Comparison of ENCODE assay signal across 23 cellular contexts in the genomic region with DNA sequence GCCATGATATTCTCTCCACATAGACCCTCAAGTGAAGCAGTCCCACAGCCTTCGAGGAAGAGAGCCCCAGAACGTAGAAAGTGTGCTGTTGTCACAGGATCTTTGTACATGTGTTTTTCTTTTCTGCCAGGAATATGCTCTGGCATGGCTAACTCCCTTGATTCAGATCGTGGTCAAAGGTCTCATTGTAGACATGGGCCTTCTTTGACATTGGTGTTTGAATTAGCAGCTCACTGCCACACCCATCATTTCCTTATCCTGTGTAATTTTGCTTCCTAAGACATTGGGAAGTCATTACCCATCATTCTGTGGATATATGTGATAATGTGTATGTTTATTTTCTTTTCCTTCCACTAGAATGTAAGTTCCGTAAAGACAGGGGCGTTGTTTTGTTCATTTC. TPM values are rescaled to one million over a fixed set of nuclear protein-coding genes. Genes with fewer than 3 reads are reported as not detected.
DNase-seq lines count a peak whose midpoint lies in the region; ATAC-seq and TF ChIP-seq lines count a peak whose summit lies in the region.
"Had no signal": no experiment of that assay in that cellular context is flagged by ENCODE, and none has a peak within 500 bp of the region (broad histone marks: within the 10 kb centered on the region; RNA-seq: fewer than 3 reads in every experiment).

No MANE protein-coding gene starts in this region.

- no peak for TF ChIP-seq POLR2A in lower leg skin (IDR thresholded peaks at IDR 0.05)

- no peak for TF ChIP-seq CTCF in lower leg skin (IDR thresholded peaks at IDR 0.05)

- DNase-seq in T-helper 2 cell treated with Interferon-gamma antibody and Interleukin-4, amounts not matched to agents 5 μg/mL and 100 μg/mL, for 36 hours (ENCODE audit: low spot score), result no peak
- DNase-seq in T-helper 2 cell (no peak), lower leg skin (ENCODE audit: low spot score in 2 of 2) (no peak), activated gamma-delta T cell treated with Interleukin-2 at 50 U/mL for 16 hours (no peak), NCI-H2081 treated with DMSO at 0.1 percent for 48 hours (lab: John Stamatoyannopoulos, UW) (no peak)
- DNase-seq in effector memory CD8-positive, alpha-beta T cell, result no peak
- DNase-seq: 8988T; activated CD4-positive, alpha-beta T cell treated with anti-CD3 and anti-CD28 coated beads, Interleukin-2, amount 10 ng/mL, durations not matched to agents 24 days and 14 days; activated naive CD4-positive, alpha-beta T cell; CD8-positive, alpha-beta memory T cell; dermis blood vessel endothelial cell; left cardiac atrium; mesendoderm; naive B cell; NCI-H1092 treated with DMSO at 0.1 percent for 48 hours; NCI-H446; stimulated activated CD4-positive, alpha-beta T cell treated with anti-CD3 and anti-CD28 coated beads, Interleukin-4, amount 100 ng/mL, for 1 hour; stimulated activated naive CD4-positive, alpha-beta T cell treated with Interleukin-2 at 50 U/mL for 16 hours had no signal

- H3K36me3 Mint-ChIP-seq in T-helper 2 cell treated with Interferon-gamma antibody and Interleukin-4, amounts not matched to agents 5 μg/mL and 100 μg/mL, for 36 hours (ENCODE audit: low read depth), result peaks cover 75% of the 10 kb centered on the region
- H3K36me3 Mint-ChIP-seq in effector memory CD8-positive, alpha-beta T cell (ENCODE audit: insufficient read depth), result peaks cover 90% of the 10 kb centered on the region

- ATAC-seq in GM18870 (IDR thresholded peaks at IDR 0.05; ENCODE audit: unreplicated experiment) (peak; percentile 16), HG03025 (IDR thresholded peaks at IDR 0.05; ENCODE audit: low FRiP score, unreplicated experiment) (peak; percentile 4)
- ATAC-seq in effector memory CD8-positive, alpha-beta T cell (replicated peaks), result no peak
- ATAC-seq: left cardiac atrium had no signal

- 86 to 87% methylated on average over 5 of the region's 5 CpGs for WGBS in lower leg skin, 2 donors

- no peak overlapping the region for H3K4me3 ChIP-seq in lower leg skin (ENCODE audit: low read depth, poor library complexity, severe bottlenecking)
- H3K4me3 ChIP-seq: cardiac muscle cell, tibial nerve had no signal

- peak overlapping the region; percentile 24 for H3K27ac Mint-ChIP-seq in T-helper 2 cell treated with Interferon-gamma antibody and Interleukin-4, amounts not matched to agents 5 μg/mL and 100 μg/mL, for 36 hours
- peak overlapping the region; percentile 20 to 46 for H3K27ac Mint-ChIP-seq in effector memory CD8-positive, alpha-beta T cell

- H3K27me3 Mint-ChIP-seq in T-helper 2 cell treated with Interferon-gamma antibody and Interleukin-4, amounts not matched to agents 5 μg/mL and 100 μg/mL, for 36 hours (ENCODE audit: low read depth), result no peaks in the 10 kb centered on the region
- H3K27me3 Mint-ChIP-seq in effector memory CD8-positive, alpha-beta T cell, result no peaks in the 10 kb centered on the region
- H3K27me3 Mint-ChIP-seq: activated CD4-positive, alpha-beta T cell treated with anti-CD3 and anti-CD28 coated beads, Interleukin-2, amount 10 ng/mL, durations not matched to agents 24 days and 14 days; naive B cell had no signal

- no peak overlapping the region for H3K4me3 Mint-ChIP-seq in T-helper 2 cell treated with Interferon-gamma antibody and Interleukin-4, amounts not matched to agents 5 μg/mL and 100 μg/mL, for 36 hours
- H3K4me3 Mint-ChIP-seq in effector memory CD8-positive, alpha-beta T cell, result no peak overlapping the region
- H3K4me3 Mint-ChIP-seq: activated CD4-positive, alpha-beta T cell treated with anti-CD3 and anti-CD28 coated beads, Interleukin-2, amount 10 ng/mL, durations not matched to agents 24 days and 14 days; CD8-positive, alpha-beta memory T cell had no signal

- no peaks in the 10 kb centered on the region for H3K9me3 Mint-ChIP-seq in T-helper 2 cell treated with Interferon-gamma antibody and Interleukin-4, amounts not matched to agents 5 μg/mL and 100 μg/mL, for 36 hours
- no peaks in the 10 kb centered on the region for H3K9me3 Mint-ChIP-seq in effector memory CD8-positive, alpha-beta T cell
- H3K9me3 Mint-ChIP-seq: activated CD4-positive, alpha-beta T cell treated with anti-CD3 and anti-CD28 coated beads, Interleukin-2, amount 10 ng/mL, durations not matched to agents 24 days and 14 days; CD8-positive, alpha-beta memory T cell; naive B cell had no signal

- intact Hi-C loops in lower leg skin (cut with DNase I; ENCODE audit: low total_unique reads), result no loop called here

- H3K4me1 Mint-ChIP-seq in T-helper 2 cell treated with Interferon-gamma antibody and Interleukin-4, amounts not matched to agents 5 μg/mL and 100 μg/mL, for 36 hours (ENCODE audit: low read depth), result peaks cover 14% of the 10 kb centered on the region
- H3K4me1 Mint-ChIP-seq in effector memory CD8-positive, alpha-beta T cell (ENCODE audit: low read depth in 2 of 2), result no peaks in the 10 kb centered on the region
- H3K4me1 Mint-ChIP-seq: CD8-positive, alpha-beta memory T cell had no signal

RNA-seq across cellular contexts. Expression of a gene that starts 25.5 kb away (rescaled TPM):
- 10 to 100 TPM; 22.6 to 45.4 (median 30.5) TPM for total RNA-seq in lower leg skin

RNA-seq across cellular contexts. Expression of a gene that starts 25.6 kb away (rescaled TPM):
- 10 to 100 TPM in 1 of 4 donors, 1 to 10 TPM in 3; 6.0 to 17.6 (median 8.4) TPM for total RNA-seq in lower leg skin

RNA-seq across cellular contexts. Expression of a gene that starts 43.5 kb away (rescaled TPM):
- total RNA-seq in lower leg skin, result under 1 TPM in 2 of 4 donors, not detected in 2; 0.21 to 0.32 TPM
- total RNA-seq: activated CD4-positive, alpha-beta T cell treated with anti-CD3 and anti-CD28 coated beads, Interleukin-2, amount 10 ng/mL, durations not matched to agents 24 days and 14 days; cardiac muscle cell; CD8-positive, alpha-beta memory T cell; dermis blood vessel endothelial cell; T-helper 1 cell treated with Interleukin-12 subunit alpha and Interleukin-12 subunit beta and Interleukin-4 antibody, amounts not matched to agents 30 ng/mL and 1 ng/mL, for 36 hours; tibial nerve had no signal
